Comparison of ENCODE assay signal across 24 cellular contexts in genomic region chr9:91865041-91865440, GRCh38.
DNase-seq lines count a peak whose midpoint lies in the region; ATAC-seq and TF ChIP-seq lines count a peak whose summit lies in the region.
"Had no signal": no experiment of that assay in that cellular context is flagged by ENCODE, and none has a peak within 500 bp of the region (broad histone marks: within the 10 kb centered on the region; RNA-seq: fewer than 3 reads in every experiment).

No MANE protein-coding gene starts in this region.

- H3K36me3 Mint-ChIP-seq in activated naive CD4-positive, alpha-beta T cell treated with anti-CD3 and anti-CD28 coated beads, Interleukin-2, amount 50 U/mL, for 72 hours: no peaks in the 10 kb centered on the region

- H3K27ac ChIP-seq in cardiac muscle cell (peak overlapping the region; percentile 58), heart left ventricle (peak overlapping the region in 1 of 12 donors; percentile 71), WERI-Rb-1 (peak overlapping the region; percentile 29; the same call in 1 of the 2 replicates), lower lobe of right lung (no peak overlapping the region), transverse colon (peak overlapping the region; percentile 16 to 32 (median 24)), brain microvascular endothelial cell (no peak overlapping the region)
- H3K27ac ChIP-seq: adrenal gland, BLaER1, psoas muscle, testis had no signal

- WGBS in heart left ventricle, 4 donors: 37 to 50% (median 38%) methylated on average over 5 of the region's 5 CpGs
- WGBS in transverse colon (ENCODE audit: low coverage in 1 of 2), 2 donors: 36 to 56% methylated on average over 5 of the region's 5 CpGs

- H3K4me1 ChIP-seq in cardiac muscle cell (ENCODE audit: low read depth) (peaks cover 21% of the 10 kb centered on the region), heart left ventricle (no peaks in the 10 kb centered on the region), lower lobe of right lung (no peaks in the 10 kb centered on the region), transverse colon (peaks cover 0 to 10% (median 0%) of the 10 kb centered on the region in 4 donors)
- H3K4me1 ChIP-seq: adrenal gland, psoas muscle, testis had no signal

- TF ChIP-seq CTCF in cardiac muscle cell (IDR thresholded peaks at IDR 0.05; ENCODE audit: low read depth, low read length) (no peak), heart left ventricle (IDR thresholded peaks at IDR 0.05) (no peak), WERI-Rb-1 (IDR thresholded peaks at IDR 0.05; ENCODE audit: low read depth, low read length) (no peak), lower lobe of right lung (IDR thresholded peaks at IDR 0.05) (no peak), transverse colon (IDR thresholded peaks at IDR 0.05) (no peak), brain microvascular endothelial cell (IDR thresholded peaks at IDR 0.05; ENCODE audit: low read depth, low read length, missing control alignments) (no peak)

- H3K36me3 ChIP-seq in cardiac muscle cell (no peaks in the 10 kb centered on the region), heart left ventricle (no peaks in the 10 kb centered on the region), WERI-Rb-1 (no peaks in the 10 kb centered on the region), lower lobe of right lung (no peaks in the 10 kb centered on the region), transverse colon (no peaks in the 10 kb centered on the region), brain microvascular endothelial cell (replicated peaks) (no peaks in the 10 kb centered on the region)
- H3K36me3 ChIP-seq: adrenal gland, BLaER1, MG63 had no signal

- H3K9me3 ChIP-seq in cardiac muscle cell (ENCODE audit: low read depth) (no peaks in the 10 kb centered on the region), heart left ventricle (peaks cover 0 to 7% (median 0%) of the 10 kb centered on the region in 12 donors), WERI-Rb-1 (ENCODE audit: severe bottlenecking) (no peaks in the 10 kb centered on the region), lower lobe of right lung (no peaks in the 10 kb centered on the region), transverse colon (no peaks in the 10 kb centered on the region)
- H3K9me3 ChIP-seq: adrenal gland, BLaER1, MG63, psoas muscle, testis had no signal

- peak in 1 of 2 donors; percentile 65 for DNase-seq in cardiac muscle cell (ENCODE audit: low read depth in 1 of 2, low spot score in 1 of 2)
- no peak for DNase-seq in heart left ventricle
- DNase-seq in WERI-Rb-1: no peak
- DNase-seq in lower lobe of right lung: no peak
- DNase-seq in transverse colon: no peak
- no peak for DNase-seq in brain microvascular endothelial cell
- no peak for DNase-seq in activated naive CD4-positive, alpha-beta T cell treated with anti-CD3 and anti-CD28 coated beads, Interleukin-2, amount 50 U/mL, for 72 hours (ENCODE audit: low spot score in 2 of 2)
- DNase-seq: activated CD4-positive, alpha-beta T cell treated with anti-CD3 and anti-CD28 coated beads for 36 hours; activated gamma-delta T cell treated with Interleukin-2 at 50 U/mL for 16 hours; activated T-cell treated with anti-CD3 and anti-CD28 coated beads, Interleukin-2, amount 50 U/mL, for 1 hour; Calu3; cortex of kidney; MG63; NCI-H2081; NCI-H510A; psoas muscle; stimulated activated CD4-positive, alpha-beta T cell treated with anti-CD3 and anti-CD28 coated beads, Interleukin-4, amount 100 ng/mL, for 4 hours; stimulated activated naive CD4-positive, alpha-beta T cell; T-helper 17 cell; testis had no signal

- H3K27ac Mint-ChIP-seq in activated naive CD4-positive, alpha-beta T cell treated with anti-CD3 and anti-CD28 coated beads, Interleukin-2, amount 50 U/mL, for 72 hours: no peak overlapping the region
- H3K27ac Mint-ChIP-seq: activated CD4-positive, alpha-beta T cell treated with anti-CD3 and anti-CD28 coated beads for 36 hours; IgD-negative memory B cell; T-helper 17 cell had no signal

- H3K9me3 Mint-ChIP-seq in activated naive CD4-positive, alpha-beta T cell treated with anti-CD3 and anti-CD28 coated beads, Interleukin-2, amount 50 U/mL, for 72 hours: no peaks in the 10 kb centered on the region

- intact Hi-C loops in heart left ventricle (cut with DNase I): no loop called here
- intact Hi-C loops in lower lobe of right lung (cut with DNase I): no loop called here
- intact Hi-C loops in transverse colon (cut with DNase I; ENCODE audit: low total_unique reads): no loop called here

- ATAC-seq in heart left ventricle (no peak), lower lobe of right lung (peak; percentile 57 to 62), GM21526 (IDR thresholded peaks at IDR 0.05; ENCODE audit: low FRiP score, unreplicated experiment) (no peak)
- ATAC-seq in activated naive CD4-positive, alpha-beta T cell treated with anti-CD3 and anti-CD28 coated beads, Interleukin-2, amount 50 U/mL, for 72 hours: no peak
- ATAC-seq: activated CD4-positive, alpha-beta T cell treated with anti-CD3 and anti-CD28 coated beads for 36 hours; psoas muscle; T-helper 17 cell had no signal

- no peak overlapping the region for H3K4me3 ChIP-seq in cardiac muscle cell
- H3K4me3 ChIP-seq in heart left ventricle: no peak overlapping the region
- H3K4me3 ChIP-seq in WERI-Rb-1 (ENCODE audit: low read depth, low read length): no peak overlapping the region
- H3K4me3 ChIP-seq in lower lobe of right lung: no peak overlapping the region
- no peak overlapping the region for H3K4me3 ChIP-seq in transverse colon
- no peak overlapping the region for H3K4me3 ChIP-seq in brain microvascular endothelial cell (ENCODE audit: low read depth, low read length)
- H3K4me3 ChIP-seq: adrenal gland, BLaER1, MG63, psoas muscle, testis had no signal

- no peak for TF ChIP-seq EP300 in transverse colon (IDR thresholded peaks at IDR 0.05; ENCODE audit: low read depth)

- in situ Hi-C loops in transverse colon (cut with MboI; ENCODE audit: low pct_ligation_motif_present in 1 of 4, low pct_unique_long_range_greater_than_20kb in 1 of 4, low sequenced_read_pairs in 3 of 4) (no loop called here), brain microvascular endothelial cell (cut with HindIII; ENCODE audit: low pct_ligation_motif_present, low sequenced_read_pairs) (no loop called here)

- no peak for TF ChIP-seq POLR2A in heart left ventricle (IDR thresholded peaks at IDR 0.05)
- no peak for TF ChIP-seq POLR2A in transverse colon (IDR thresholded peaks at IDR 0.05)

- H3K27me3 ChIP-seq in cardiac muscle cell (no peaks in the 10 kb centered on the region), heart left ventricle (no peaks in the 10 kb centered on the region), WERI-Rb-1 (ENCODE audit: insufficient read depth, low read depth, severe bottlenecking) (no peaks in the 10 kb centered on the region), lower lobe of right lung (ENCODE audit: low read depth) (no peaks in the 10 kb centered on the region), transverse colon (no peaks in the 10 kb centered on the region), brain microvascular endothelial cell (replicated peaks) (no peaks in the 10 kb centered on the region)
- H3K27me3 ChIP-seq: adrenal gland, BLaER1, testis had no signal

Comparison
In these comparisons a context has a peak if more than half of its experiments do, and no peak if none do; other contexts are left out.
1. H3K27ac ChIP-seq: peak in cardiac muscle cell (single experiment), WERI-Rb-1 (single experiment) and transverse colon (4 of 4); none in lower lobe of right lung (single experiment) and brain microvascular endothelial cell (single experiment).
2. ATAC-seq: peak in lower lobe of right lung (2 of 2); none in heart left ventricle (0 of 4), GM21526 (single experiment) and activated naive CD4-positive, alpha-beta T cell treated with anti-CD3 and anti-CD28 coated beads, Interleukin-2, amount 50 U/mL, for 72 hours (0 of 2).